9 cellular contexts compared by ENCODE assay signal in genomic region chr3:105620236-105620635, GRCh38.
"Had no signal": no experiment of that assay in that cellular context is flagged by ENCODE, and none has a peak within 500 bp of the region (broad histone marks: within the 10 kb centered on the region; RNA-seq: fewer than 3 reads in every experiment).

No MANE protein-coding gene starts in this region.

- H3K4me3 ChIP-seq: GM23338, HAP-1 had no signal

- H3K27ac ChIP-seq: HL-60 had no signal

- H3K36me3 ChIP-seq: HAP-1 had no signal

- H3K9me3 ChIP-seq: HAP-1 had no signal

- DNase-seq: H7, HFFc6, KBM-7 had no signal

- H3K9me3 Mint-ChIP-seq: GM23338, HFFc6 had no signal

- H3K4me1 Mint-ChIP-seq: GM23338 had no signal

- H3K36me3 Mint-ChIP-seq: IgD-negative memory B cell had no signal

- ATAC-seq: GM23338, HCT116, HepG2 had no signal

- H3K4me2 ChIP-seq: GM23338 had no signal

- H3K4me3 Mint-ChIP-seq: GM23338, HFFc6, IgD-negative memory B cell had no signal

- H3K4me1 ChIP-seq: HAP-1 had no signal

- H3K27ac Mint-ChIP-seq: GM23338, HFFc6, IgD-negative memory B cell had no signal
